ENCODE assay signal across 22 cellular contexts in genomic region chr10:63760708-63761047, GRCh38.
DNase-seq lines count a peak whose midpoint lies in the region; ATAC-seq and TF ChIP-seq lines count a peak whose summit lies in the region.
"Had no signal": no experiment of that assay in that cellular context is flagged by ENCODE, and none has a peak within 500 bp of the region (broad histone marks: within the 10 kb centered on the region; RNA-seq: fewer than 3 reads in every experiment).

No MANE protein-coding gene starts in this region.

- H3K4me1 ChIP-seq in GM23338 (ENCODE audit: insufficient read depth) (no peaks in the 10 kb centered on the region), mesodermal cell (ENCODE audit: control insufficient read depth, insufficient read depth, low read length, poor library complexity, severe bottlenecking) (peaks cover 18% of the 10 kb centered on the region), stomach smooth muscle (ENCODE audit: control insufficient read depth, insufficient read depth, low read length) (peaks cover 9% of the 10 kb centered on the region), SK-N-SH (ENCODE audit: control insufficient read depth in 1 of 2, insufficient read depth in 2 of 2, low read depth in 1 of 2, low read length in 1 of 2) (peaks cover 0 to 12% of the 10 kb centered on the region in 2 experiments; a peak in 3 of 4 replicates)
- H3K4me1 ChIP-seq: SJCRH30 had no signal

- H4K20me1 ChIP-seq in GM23338 (replicated peaks; ENCODE audit: insufficient read depth) (no peaks in the 10 kb centered on the region), SK-N-SH (ENCODE audit: insufficient read depth) (no peaks in the 10 kb centered on the region)

- H3K36me3 ChIP-seq in GM23338 (ENCODE audit: insufficient read depth) (no peaks in the 10 kb centered on the region), mesodermal cell (ENCODE audit: control insufficient read depth, insufficient read depth, low read length) (no peaks in the 10 kb centered on the region), stomach smooth muscle (ENCODE audit: control insufficient read depth in 2 of 2, insufficient read depth in 2 of 2, low read length in 2 of 2) (no peaks in the 10 kb centered on the region), SK-N-SH (replicated peaks in 1 of 2; ENCODE audit: control insufficient read depth in 1 of 2, insufficient read depth in 2 of 2, low read length in 1 of 2) (no peaks in the 10 kb centered on the region)
- H3K36me3 ChIP-seq: SJCRH30 had no signal

- no peak overlapping the region for H3K4me3 Mint-ChIP-seq in GM23338
- H3K4me3 Mint-ChIP-seq: CD8-positive, alpha-beta memory T cell had no signal

- no peak overlapping the region for H3K9ac ChIP-seq in stomach smooth muscle (ENCODE audit: low read length in 2 of 2)
- no peak overlapping the region for H3K9ac ChIP-seq in SK-N-SH
- H3K9ac ChIP-seq: KMS-11 had no signal

- TF ChIP-seq EP300 in SK-N-SH (IDR thresholded peaks at IDR 0.05; ENCODE audit: borderline replicate concordance in 1 of 2, low read depth in 1 of 2, low read length in 1 of 2) = no peak

- H3K27me3 ChIP-seq in GM23338 (ENCODE audit: insufficient read depth) (no peaks in the 10 kb centered on the region), dorsolateral prefrontal cortex (no peaks in the 10 kb centered on the region), stomach smooth muscle (ENCODE audit: control insufficient read depth in 1 of 2, insufficient read depth in 2 of 2, low read length in 2 of 2) (no peaks in the 10 kb centered on the region), SK-N-SH (ENCODE audit: insufficient read depth) (no peaks in the 10 kb centered on the region)
- H3K27me3 ChIP-seq: SJCRH30 had no signal

- TF ChIP-seq CTCF in GM23338 (conservative IDR thresholded peaks at IDR 0.05; ENCODE audit: low read depth in 2 of 2) (no peak), dorsolateral prefrontal cortex (IDR thresholded peaks at IDR 0.05 in 54 of 56, conservative IDR thresholded peaks at IDR 0.05 in 2 of 56; ENCODE audit: low read depth in 1 of 56, partially characterized antibody in 56 of 56) (no peak), SK-N-SH (IDR thresholded peaks at IDR 0.05) (no peak)

- H3K36me3 Mint-ChIP-seq in GM23338 (ENCODE audit: low read depth) = no peaks in the 10 kb centered on the region
- H3K36me3 Mint-ChIP-seq: CD8-positive, alpha-beta memory T cell had no signal

- no peaks in the 10 kb centered on the region for H3F3A ChIP-seq in GM23338 (replicated peaks; ENCODE audit: low read depth)
- H3F3A ChIP-seq in SK-N-SH (replicated peaks; ENCODE audit: insufficient read depth) = no peaks in the 10 kb centered on the region

- peak overlapping the region; percentile 8 for H2AFZ ChIP-seq in GM23338
- no peak overlapping the region for H2AFZ ChIP-seq in SK-N-SH (ENCODE audit: low read depth)

- no peak for TF ChIP-seq RAD21 in SK-N-SH (IDR thresholded peaks at IDR 0.05; ENCODE audit: low read length)

- POLR2A ChIA-PET in SK-N-SH (lab: Yijun Ruan, JAX) = no interaction called here

- no peak overlapping the region for H3K27ac Mint-ChIP-seq in GM23338
- H3K27ac Mint-ChIP-seq: CD8-positive, alpha-beta memory T cell had no signal

- H3K27me3 Mint-ChIP-seq in GM23338 (ENCODE audit: insufficient read depth, low read depth, poor library complexity) = no peaks in the 10 kb centered on the region

- no peak overlapping the region for H3K4me2 ChIP-seq in GM23338
- H3K4me2 ChIP-seq in SK-N-SH = no peak overlapping the region
- H3K4me2 ChIP-seq: KMS-11 had no signal

- 100% methylated on average over 1 of the region's 1 CpG for WGBS in mesodermal cell (ENCODE audit: insufficient coverage in 2 of 2), 2 experiments
- WGBS in SK-N-SH (ENCODE audit: low lambda C conversion rate) = 56% methylated on average over 1 of the region's 1 CpG

- CTCF ChIA-PET in SK-N-SH (lab: Yijun Ruan, JAX) = interaction anchor here (2.8 to 4.4 kb wide), 2 partner anchors 40 to 594 kb away, joined by 15 to 16 read pairs; no protein-coding TSS in a partner anchor

- H3K27ac ChIP-seq in GM23338 (ENCODE audit: low read depth) (no peak overlapping the region), dorsolateral prefrontal cortex (peak overlapping the region in 52 of 59 donors; percentile 3 to 89 (median 67)), mesodermal cell (ENCODE audit: low read depth, low read length, severe bottlenecking) (peak overlapping the region; percentile 66), stomach smooth muscle (ENCODE audit: low read length) (peak overlapping the region; percentile 24), SK-N-SH (ENCODE audit: low read depth in 2 of 2, low read length in 1 of 2) (peak overlapping the region in 1 of 2 experiments; percentile 53; a peak in 1 of 4 replicates)
- H3K27ac ChIP-seq: C4-2B, KMS-11, SJCRH30 had no signal

- H3K9me2 ChIP-seq in GM23338 (ENCODE audit: insufficient read depth) (peaks cover 5% of the 10 kb centered on the region; the same call in 1 of the 2 replicates), SK-N-SH (no peaks in the 10 kb centered on the region)

- H3K4me1 Mint-ChIP-seq in GM23338 = no peaks in the 10 kb centered on the region; the same call in 2 of the 3 replicates
- H3K4me1 Mint-ChIP-seq: CD8-positive, alpha-beta memory T cell had no signal

- DNase-seq in GM23338 (ENCODE audit: low spot score) = no peak
- no peak for DNase-seq in dorsolateral prefrontal cortex
- no peak for DNase-seq in SK-N-SH
- DNase-seq: Calu3; CD8-positive, alpha-beta memory T cell; DMS153; IMR-90; MV-4-11; NCI-H1105 treated with DMSO at 0.1 percent for 48 hours; NCI-H2029 treated with DMSO at 0.1 percent for 48 hours; NCI-H226; NCI-H510A treated with DMSO at 0.1 percent for 48 hours; NCI-H774; NK-92 treated with Interleukin-12 subunit alpha and Interleukin-12 subunit beta, amount 100 ng/mL, for 24 hours had no signal

- H3K9me3 ChIP-seq in mesodermal cell (ENCODE audit: control insufficient read depth, low read length) = no peaks in the 10 kb centered on the region
- no peaks in the 10 kb centered on the region for H3K9me3 ChIP-seq in stomach smooth muscle (ENCODE audit: control insufficient read depth in 2 of 2, low read length in 2 of 2)
- H3K9me3 ChIP-seq in SK-N-SH = no peaks in the 10 kb centered on the region
- H3K9me3 ChIP-seq: SJCRH30 had no signal

- H3K79me2 ChIP-seq in GM23338 (replicated peaks; ENCODE audit: insufficient read depth) (no peaks in the 10 kb centered on the region), SK-N-SH (ENCODE audit: insufficient read depth) (no peaks in the 10 kb centered on the region)

- H3K4me3 ChIP-seq in GM23338 (no peak overlapping the region), dorsolateral prefrontal cortex (no peak overlapping the region), mesodermal cell (ENCODE audit: extremely low read depth, insufficient read depth, low read length, poor library complexity, severe bottlenecking) (no peak overlapping the region), stomach smooth muscle (ENCODE audit: low read length in 2 of 2) (no peak overlapping the region), SK-N-SH (ENCODE audit: low read depth in 2 of 2, low read length in 1 of 2) (no peak overlapping the region)
- H3K4me3 ChIP-seq: SJCRH30 had no signal

- no peak for ATAC-seq in GM23338
- no peak for ATAC-seq in GM18498 (IDR thresholded peaks at IDR 0.05; ENCODE audit: unreplicated experiment)
- no peak for ATAC-seq in GM19467 (IDR thresholded peaks at IDR 0.05; ENCODE audit: unreplicated experiment)
- ATAC-seq: Panc1 had no signal

- H3K9me3 Mint-ChIP-seq in GM23338 = no peaks in the 10 kb centered on the region
- H3K9me3 Mint-ChIP-seq: CD8-positive, alpha-beta memory T cell had no signal

- intact Hi-C loops in dorsolateral prefrontal cortex (cut with DNase I) = no loop called here

TF ChIP-seq in GM23338, 12 proteins besides CTCF, POLR2A, EP300 and RAD21:
- TF ChIP-seq, protein P1, sequence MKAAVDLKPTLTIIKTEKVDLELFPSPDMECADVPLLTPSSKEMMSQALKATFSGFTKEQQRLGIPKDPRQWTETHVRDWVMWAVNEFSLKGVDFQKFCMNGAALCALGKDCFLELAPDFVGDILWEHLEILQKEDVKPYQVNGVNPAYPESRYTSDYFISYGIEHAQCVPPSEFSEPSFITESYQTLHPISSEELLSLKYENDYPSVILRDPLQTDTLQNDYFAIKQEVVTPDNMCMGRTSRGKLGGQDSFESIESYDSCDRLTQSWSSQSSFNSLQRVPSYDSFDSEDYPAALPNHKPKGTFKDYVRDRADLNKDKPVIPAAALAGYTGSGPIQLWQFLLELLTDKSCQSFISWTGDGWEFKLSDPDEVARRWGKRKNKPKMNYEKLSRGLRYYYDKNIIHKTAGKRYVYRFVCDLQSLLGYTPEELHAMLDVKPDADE (IDR thresholded peaks at IDR 0.05) = no peak
- TF ChIP-seq ZNF114 (CRISPR knock-in tag; IDR thresholded peaks at IDR 0.05) = no peak

TF ChIP-seq in SK-N-SH, 30 proteins besides CTCF, POLR2A, EP300 and RAD21:
- TF ChIP-seq ELF1 (IDR thresholded peaks at IDR 0.05) = no peak
- TF ChIP-seq FOSL2 (IDR thresholded peaks at IDR 0.05; ENCODE audit: borderline replicate concordance, low read depth) = no peak
- no peak for TF ChIP-seq USF1 (IDR thresholded peaks at IDR 0.05; ENCODE audit: borderline replicate concordance, low read depth)
- TF ChIP-seq TAF1 (IDR thresholded peaks at IDR 0.05; ENCODE audit: borderline replicate concordance, low read depth, low read length) = no peak
- no peak for TF ChIP-seq GATA2 (CRISPR knock-in tag; IDR thresholded peaks at IDR 0.05)
- no peak for TF ChIP-seq TCF12 (IDR thresholded peaks at IDR 0.05)
- TF ChIP-seq MXI1 (IDR thresholded peaks at IDR 0.05; ENCODE audit: low read depth, low read length) = no peak
- no peak for TF ChIP-seq MAX (IDR thresholded peaks at IDR 0.05; ENCODE audit: low read depth)
- no peak for TF ChIP-seq NRF1 (IDR thresholded peaks at IDR 0.05; ENCODE audit: low read depth, low read length)
